ENCODE assay signal across 18 cellular contexts in the genomic region with DNA sequence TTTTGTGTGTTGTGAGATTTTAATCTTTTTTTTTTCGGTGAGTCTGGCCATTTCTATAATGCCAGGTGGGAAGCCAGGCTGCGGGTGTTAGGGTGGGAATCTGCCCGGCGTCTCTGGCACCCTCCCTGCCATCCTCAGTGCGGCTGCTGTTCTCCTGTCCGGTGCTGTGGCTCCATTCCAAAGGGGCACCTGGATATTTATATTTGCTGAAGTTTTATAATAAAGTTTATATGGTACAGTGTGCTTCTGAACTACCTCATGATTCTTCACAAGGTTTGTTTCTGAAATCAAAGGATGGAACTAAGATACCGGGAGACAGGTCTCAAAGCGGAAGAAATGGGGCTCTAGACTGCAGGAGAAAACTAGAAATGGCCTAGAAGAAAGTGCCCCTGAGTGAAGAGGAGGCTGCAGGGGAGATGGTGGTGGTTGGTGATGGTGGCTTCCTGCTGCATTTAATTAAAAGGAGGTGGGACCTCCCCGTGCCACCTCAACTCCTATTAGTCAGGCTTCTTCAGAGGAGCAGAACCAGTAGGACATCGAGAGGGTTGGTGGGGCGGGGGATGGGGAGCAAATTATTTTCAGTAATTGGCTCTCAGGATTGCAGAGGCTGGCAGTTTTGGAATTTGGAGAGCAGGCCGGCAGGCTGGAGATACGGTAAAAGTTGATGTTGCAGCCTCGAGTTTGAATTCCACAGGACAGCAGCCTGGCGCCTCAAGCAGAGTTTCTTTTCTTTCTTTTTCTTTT.
DNase-seq lines count a peak whose midpoint lies in the region; ATAC-seq and TF ChIP-seq lines count a peak whose summit lies in the region.
"Had no signal": no experiment of that assay in that cellular context is flagged by ENCODE, and none has a peak within 500 bp of the region (broad histone marks: within the 10 kb centered on the region; RNA-seq: fewer than 3 reads in every experiment).

No MANE protein-coding gene starts in this region.

- no peaks in the 10 kb centered on the region for H3K36me3 ChIP-seq in upper lobe of right lung
- H3K36me3 ChIP-seq in MM.1S (replicated peaks; ENCODE audit: insufficient read depth, low read length), result no peaks in the 10 kb centered on the region
- H3K36me3 ChIP-seq in gastroesophageal sphincter, result no peaks in the 10 kb centered on the region
- H3K36me3 ChIP-seq: BE2C had no signal

- H3K27me3 ChIP-seq in upper lobe of right lung, result no peaks in the 10 kb centered on the region
- no peaks in the 10 kb centered on the region for H3K27me3 ChIP-seq in MM.1S (replicated peaks; ENCODE audit: insufficient read depth, low read length)
- H3K27me3 ChIP-seq in gastroesophageal sphincter, result no peaks in the 10 kb centered on the region
- H3K27me3 ChIP-seq: BE2C had no signal

- H3K27ac ChIP-seq in upper lobe of right lung (no peak overlapping the region), MM.1S (ENCODE audit: low read length) (no peak overlapping the region), gastroesophageal sphincter (no peak overlapping the region)
- H3K27ac ChIP-seq: HL-60 had no signal

- no peaks in the 10 kb centered on the region for H3K79me2 ChIP-seq in MM.1S (ENCODE audit: low read length)

- H3K4me3 Mint-ChIP-seq in chondrocyte (ENCODE audit: unreplicated experiment), result no peak overlapping the region
- no peak overlapping the region for H3K4me3 Mint-ChIP-seq in mesothelial cell of epicardium
- H3K4me3 Mint-ChIP-seq: CD8-positive, alpha-beta memory T cell; GM23338 had no signal

- H3K4me2 ChIP-seq in MM.1S (ENCODE audit: low read depth, low read length), result no peak overlapping the region
- H3K4me2 ChIP-seq: GM23338 had no signal

- TF ChIP-seq CTCF in LNCaP clone FGC (IDR thresholded peaks at IDR 0.05; ENCODE audit: control insufficient read depth, extremely low read depth, insufficient read depth), result no peak
- no peak for TF ChIP-seq CTCF in chondrocyte (IDR thresholded peaks at IDR 0.05)
- TF ChIP-seq CTCF in mesothelial cell of epicardium (IDR thresholded peaks at IDR 0.05; ENCODE audit: unreplicated experiment), result no peak
- TF ChIP-seq CTCF in upper lobe of right lung (IDR thresholded peaks at IDR 0.05), result no peak
- no peak for TF ChIP-seq CTCF in MM.1S (IDR thresholded peaks at IDR 0.05; ENCODE audit: low read length)
- no peak for TF ChIP-seq CTCF in gastroesophageal sphincter (IDR thresholded peaks at IDR 0.05)

- H3K9me3 Mint-ChIP-seq in chondrocyte (ENCODE audit: low read depth), result peaks cover 3% of the 10 kb centered on the region
- H3K9me3 Mint-ChIP-seq in mesothelial cell of epicardium, result peaks cover 14% of the 10 kb centered on the region
- H3K9me3 Mint-ChIP-seq: GM23338 had no signal

- H3K27ac Mint-ChIP-seq in chondrocyte (ENCODE audit: unreplicated experiment) (peak overlapping the region; percentile 8), mesothelial cell of epicardium (peak overlapping the region; percentile 34)
- H3K27ac Mint-ChIP-seq: CD4-positive, CD25-positive, alpha-beta regulatory T cell; CD8-positive, alpha-beta memory T cell; GM23338 had no signal

- H3K9ac ChIP-seq in MM.1S (ENCODE audit: low read length), result no peak overlapping the region

- intact Hi-C loops in upper lobe of right lung (cut with DNase I), result no loop called here

- H3K9me2 ChIP-seq in MM.1S (replicated peaks; ENCODE audit: insufficient read depth, low read length), result no peaks in the 10 kb centered on the region

- no peaks in the 10 kb centered on the region for H4K20me1 ChIP-seq in MM.1S (ENCODE audit: insufficient read depth, low read length)

- H3K4me1 Mint-ChIP-seq in chondrocyte (ENCODE audit: low read depth) (peaks cover 45% of the 10 kb centered on the region), mesothelial cell of epicardium (peaks cover 37% of the 10 kb centered on the region)
- H3K4me1 Mint-ChIP-seq: CD4-positive, CD25-positive, alpha-beta regulatory T cell; CD8-positive, alpha-beta memory T cell had no signal

- peak; percentile 40 for DNase-seq in LNCaP clone FGC (ENCODE audit: low read depth)
- DNase-seq in chondrocyte (ENCODE audit: low spot score), result no peak
- no peak for DNase-seq in mesothelial cell of epicardium (ENCODE audit: low spot score in 2 of 2, unreplicated experiment in 2 of 2)
- no peak for DNase-seq in upper lobe of right lung
- no peak for DNase-seq in MM.1S
- no peak for DNase-seq in erythroblast (lab: John Stamatoyannopoulos, UW)
- DNase-seq: ACHN; BE2C; C1 segment of cervical spinal cord; CD4-positive, CD25-positive, alpha-beta regulatory T cell; CD8-positive, alpha-beta memory T cell; COR-L47; DMS 273 treated with DMSO at 0.1 percent for 48 hours; HCEC 1CT; IMR-90 had no signal

- no peak overlapping the region for H3K4me3 ChIP-seq in LNCaP clone FGC (ENCODE audit: low read depth, low read length)
- no peak overlapping the region for H3K4me3 ChIP-seq in upper lobe of right lung
- H3K4me3 ChIP-seq in MM.1S (ENCODE audit: low read length), result no peak overlapping the region
- no peak overlapping the region for H3K4me3 ChIP-seq in gastroesophageal sphincter
- H3K4me3 ChIP-seq: GM23338 had no signal

- ATAC-seq in upper lobe of right lung, result peak; percentile 13
- no peak for ATAC-seq in gastroesophageal sphincter
- ATAC-seq: GM23338 had no signal

- TF ChIP-seq EP300 in gastroesophageal sphincter (IDR thresholded peaks at IDR 0.05), result no peak

- no peak overlapping the region for H2AFZ ChIP-seq in MM.1S (ENCODE audit: low read length)
- H2AFZ ChIP-seq: GM23338 had no signal

- TF ChIP-seq POLR2A in erythroblast (IDR thresholded peaks at IDR 0.05; ENCODE audit: low read length) (no peak), gastroesophageal sphincter (IDR thresholded peaks at IDR 0.05) (no peak)

- WGBS in gastroesophageal sphincter (ENCODE audit: low coverage in 1 of 2), 2 donors, result 70 to 84% methylated on average over 3 to 12 of the region's 15 CpGs

- no peaks in the 10 kb centered on the region for H3K36me3 Mint-ChIP-seq in chondrocyte (ENCODE audit: low read depth)
- peaks cover 15% of the 10 kb centered on the region for H3K36me3 Mint-ChIP-seq in mesothelial cell of epicardium
- H3K36me3 Mint-ChIP-seq: CD4-positive, CD25-positive, alpha-beta regulatory T cell; CD8-positive, alpha-beta memory T cell had no signal

- H3K27me3 Mint-ChIP-seq in chondrocyte (ENCODE audit: low read depth) (no peaks in the 10 kb centered on the region), mesothelial cell of epicardium (ENCODE audit: low read depth) (no peaks in the 10 kb centered on the region)
- H3K27me3 Mint-ChIP-seq: CD4-positive, CD25-positive, alpha-beta regulatory T cell; CD8-positive, alpha-beta memory T cell had no signal

- no peaks in the 10 kb centered on the region for H3K4me1 ChIP-seq in upper lobe of right lung
- no peaks in the 10 kb centered on the region for H3K4me1 ChIP-seq in MM.1S (ENCODE audit: low read length)
- H3K4me1 ChIP-seq in gastroesophageal sphincter, result no peaks in the 10 kb centered on the region

- H3F3A ChIP-seq in MM.1S (ENCODE audit: insufficient read depth, low read length), result no peaks in the 10 kb centered on the region

- no peaks in the 10 kb centered on the region for H3K9me3 ChIP-seq in upper lobe of right lung
- no peaks in the 10 kb centered on the region for H3K9me3 ChIP-seq in MM.1S (replicated peaks; ENCODE audit: insufficient read depth, low read length)
- H3K9me3 ChIP-seq in gastroesophageal sphincter, result no peaks in the 10 kb centered on the region
- H3K9me3 ChIP-seq: BE2C had no signal
